In genomic region chr17:44655983-44656700, GRCh38 we compare ENCODE assay signal across 8 cellular contexts. TPM values are rescaled to one million over a fixed set of nuclear protein-coding genes. Genes with fewer than 3 reads are reported as not detected.
DNase-seq lines count a peak whose midpoint lies in the region; ATAC-seq and TF ChIP-seq lines count a peak whose summit lies in the region.

Gene MEIOC (plus strand): TSS chr17:44656468. CDS start chr17:44656614, 146 bp downstream.

- peaks cover 51% of the 10 kb centered on the region for H3K27me3 Mint-ChIP-seq in central memory CD8-positive, alpha-beta T cell

- peak within 1 kb of the TSS; percentile 91 for H3K23ac ChIP-seq in neuronal stem cell (ENCODE audit: low read depth, low read length, poor library complexity)

- H4K8ac ChIP-seq in neuronal stem cell (ENCODE audit: low read depth, low read length) = no peak within 1 kb of the TSS

- H3K36me3 Mint-ChIP-seq in central memory CD8-positive, alpha-beta T cell (ENCODE audit: insufficient read depth) = peaks cover 2% of the 10 kb centered on the region

- no peak within 1 kb of the TSS for H3K14ac ChIP-seq in neuronal stem cell (ENCODE audit: low read length)

- H2BK120ac ChIP-seq in neuronal stem cell (ENCODE audit: low read depth, low read length) = no peak within 1 kb of the TSS

- peak within 1 kb of the TSS; percentile 83 for H3K18ac ChIP-seq in neuronal stem cell (ENCODE audit: low read length)

- ATAC-seq in Right ventricle myocardium inferior (no peak), SK-N-SH treated with all-trans-retinoic acid at 6 μM for 48 hours (peak; percentile 93), HG03280 (IDR thresholded peaks at IDR 0.05; ENCODE audit: unreplicated experiment) (no peak), HG03378 (IDR thresholded peaks at IDR 0.05; ENCODE audit: unreplicated experiment) (no peak), GM21717 (IDR thresholded peaks at IDR 0.05; ENCODE audit: unreplicated experiment) (no peak)
- no peak for ATAC-seq in central memory CD8-positive, alpha-beta T cell (replicated peaks; ENCODE audit: extremely low read depth, poor library complexity, severe bottlenecking)

- DNase-seq in cardiac muscle cell (ENCODE audit: low read depth in 1 of 2, low spot score in 1 of 2) = peak; percentile 22 to 48
- DNase-seq in Right ventricle myocardium inferior (ENCODE audit: missing footprints) = no peak
- DNase-seq in central memory CD8-positive, alpha-beta T cell (ENCODE audit: low spot score in 2 of 2) = no peak
- peak; percentile 33 for DNase-seq in neuronal stem cell (ENCODE audit: low spot score)

- H2AK5ac ChIP-seq in neuronal stem cell (ENCODE audit: low read depth, low read length) = peak within 1 kb of the TSS; percentile 84

- H2BK5ac ChIP-seq in neuronal stem cell (ENCODE audit: low read length) = no peak within 1 kb of the TSS

- H3K27ac ChIP-seq in cardiac muscle cell = no peak within 1 kb of the TSS
- no peak within 1 kb of the TSS for H3K27ac ChIP-seq in neuronal stem cell (replicated peaks; ENCODE audit: low read length)

- H3K4me2 ChIP-seq in neuronal stem cell (ENCODE audit: insufficient read depth, low read length, poor library complexity, severe bottlenecking) = peak within 1 kb of the TSS; percentile 73

- H2BK15ac ChIP-seq in neuronal stem cell (ENCODE audit: low read length) = peak within 1 kb of the TSS; percentile 58

- no peaks in the 10 kb centered on the region for H3K9me3 Mint-ChIP-seq in central memory CD8-positive, alpha-beta T cell

- no peak for TF ChIP-seq CTCF in cardiac muscle cell (IDR thresholded peaks at IDR 0.05; ENCODE audit: low read depth, low read length)

- intact Hi-C loops in Right ventricle myocardium inferior (cut with DNase I) = no loop called here

- H2AFZ ChIP-seq in neuronal stem cell (ENCODE audit: low read length) = peak within 1 kb of the TSS; percentile 84

- H3K27ac Mint-ChIP-seq in central memory CD8-positive, alpha-beta T cell (ENCODE audit: low read depth) = no peak within 1 kb of the TSS

- H3K4me3 Mint-ChIP-seq in central memory CD8-positive, alpha-beta T cell = peak within 1 kb of the TSS; percentile 58

- H3K4ac ChIP-seq in neuronal stem cell (ENCODE audit: low read length) = no peak within 1 kb of the TSS

- WGBS in neuronal stem cell (ENCODE audit: extremely low coverage in 2 of 2, insufficient read length in 2 of 2, insufficient replicate concordance in 1 of 2), 2 donors = no CpG with 5 or more reads among the region's 57 CpGs

- no peaks in the 10 kb centered on the region for H3K79me1 ChIP-seq in neuronal stem cell (ENCODE audit: low read depth, low read length)

- peaks cover 5% of the 10 kb centered on the region for H3K4me1 Mint-ChIP-seq in central memory CD8-positive, alpha-beta T cell

- peak within 1 kb of the TSS; percentile 70 for H3K9ac ChIP-seq in neuronal stem cell (ENCODE audit: low read depth, low read length, poor library complexity)

- H2BK12ac ChIP-seq in neuronal stem cell (ENCODE audit: low read length) = no peak within 1 kb of the TSS

- H3K4me1 ChIP-seq in cardiac muscle cell (ENCODE audit: low read depth) (no peaks in the 10 kb centered on the region), neuronal stem cell (ENCODE audit: control insufficient read depth in 2 of 2, insufficient read depth in 1 of 2, low read depth in 1 of 2, low read length in 2 of 2) (peaks cover 0 to 2% of the 10 kb centered on the region in 2 donors)

- H3K4me3 ChIP-seq in cardiac muscle cell (peak within 1 kb of the TSS; percentile 7), neuronal stem cell (ENCODE audit: low read length in 2 of 2) (peak within 1 kb of the TSS; percentile 26 to 75)

- H3K36me3 ChIP-seq in cardiac muscle cell (no peaks in the 10 kb centered on the region), neuronal stem cell (replicated peaks in 1 of 2; ENCODE audit: control insufficient read depth in 2 of 2, insufficient read depth in 2 of 2, low read length in 2 of 2) (no peaks in the 10 kb centered on the region)

- H3K9me3 ChIP-seq in cardiac muscle cell (ENCODE audit: low read depth) = no peaks in the 10 kb centered on the region
- peaks cover 0 to 11% of the 10 kb centered on the region in 2 donors for H3K9me3 ChIP-seq in neuronal stem cell (replicated peaks in 1 of 2; ENCODE audit: control insufficient read depth in 2 of 2, insufficient read depth in 1 of 2, low read depth in 1 of 2, low read length in 2 of 2)

- H3K27me3 ChIP-seq in cardiac muscle cell = peaks cover 42% of the 10 kb centered on the region
- H3K27me3 ChIP-seq in neuronal stem cell (ENCODE audit: control insufficient read depth in 3 of 3, insufficient read depth in 3 of 3, low read depth in 1 of 3, low read length in 3 of 3) = peaks cover 10 to 40% (median 18%) of the 10 kb centered on the region in 3 experiments

- no peak within 1 kb of the TSS for H4K91ac ChIP-seq in neuronal stem cell (ENCODE audit: low read depth, low read length, poor library complexity)

TF ChIP-seq in SK-N-SH treated with all-trans-retinoic acid at 6 μM for 48 hours, 23 proteins besides CTCF, POLR2A, EP300 and RAD21:
- TF ChIP-seq ARNTL (CRISPR knock-in tag; IDR thresholded peaks at IDR 0.05; ENCODE audit: borderline replicate concordance, low read depth) = no peak
- TF ChIP-seq ZNF565 (CRISPR knock-in tag; conservative IDR thresholded peaks at IDR 0.05; ENCODE audit: low read depth) = no peak

RNA-seq across cellular contexts. Expression of gene MEIOC, which starts in this region (rescaled TPM):
- 0.21 and 0.46 TPM in 2 replicates for total RNA-seq in cardiac muscle cell
- 1.1 and 2.3 TPM in 2 replicates for polyA plus RNA-seq in cardiac muscle cell
- total RNA-seq in Right ventricle myocardium inferior = 0.11 TPM
- polyA plus RNA-seq in neuronal stem cell (2013, experiment 1 of 2) = 2.5 TPM
- polyA plus RNA-seq in neuronal stem cell (2013, experiment 2 of 2) = 2.9 TPM

Comparison
In these comparisons a context has a peak if more than half of its experiments do, and no peak if none do; other contexts are left out.
1. DNase-seq: peak in cardiac muscle cell (2 of 2) and neuronal stem cell (single experiment); none in Right ventricle myocardium inferior (single experiment) and central memory CD8-positive, alpha-beta T cell (0 of 2).